ENCODE assay signal across 8 cellular contexts in the genomic region with DNA sequence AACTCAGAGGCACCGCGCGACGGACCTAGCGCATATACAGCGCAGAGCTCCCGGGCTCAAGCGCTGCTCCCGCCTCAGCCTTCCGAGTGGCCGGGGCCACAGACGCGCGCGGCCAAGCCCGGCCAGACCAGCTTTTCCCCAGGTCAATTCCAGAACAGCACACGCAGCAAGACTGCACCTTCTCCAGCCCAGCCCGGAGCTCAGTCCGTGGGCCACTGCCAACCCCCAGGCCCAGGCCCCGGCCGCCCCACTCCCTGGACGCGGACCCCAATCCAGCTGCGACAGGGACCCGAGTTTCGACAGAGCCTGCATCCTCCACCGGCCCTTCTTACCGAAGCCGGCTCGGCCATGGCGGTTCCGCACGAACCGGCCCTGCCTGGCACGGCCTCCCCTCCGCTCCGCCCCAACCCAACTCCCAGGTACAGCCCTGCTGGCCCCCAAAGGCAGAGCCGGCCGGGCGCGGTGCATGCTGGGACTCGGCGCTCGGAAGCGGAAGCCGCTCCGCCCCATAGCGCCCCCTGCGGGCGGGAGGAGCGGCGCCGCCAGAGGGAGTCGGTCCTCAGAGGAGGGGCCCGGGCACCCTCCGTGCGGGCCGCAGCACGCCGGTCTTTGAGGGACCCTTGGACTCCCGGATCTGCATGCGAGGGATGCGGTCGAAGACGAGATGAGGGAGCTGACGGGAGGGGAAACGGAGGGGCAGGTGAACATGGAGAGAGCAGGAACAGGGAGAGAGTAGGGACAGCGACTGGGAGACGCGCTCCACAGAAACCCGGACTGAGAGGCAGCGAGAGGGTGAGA. TPM values are rescaled to one million over a fixed set of nuclear protein-coding genes. Genes with fewer than 3 reads are reported as not detected.
DNase-seq lines count a peak whose midpoint lies in the region; ATAC-seq and TF ChIP-seq lines count a peak whose summit lies in the region.

ZNF425 (minus strand) TSS at position 461 of the 798 bp plus-strand sequence; CDS start at position 350, 111 bp downstream.

- H3K36me3 ChIP-seq in GM23338 (ENCODE audit: insufficient read depth): peaks cover 17% of the 10 kb centered on the region

- peaks cover 18% of the 10 kb centered on the region; the same call in 1 of the 2 replicates for H3F3A ChIP-seq in GM23338 (replicated peaks; ENCODE audit: low read depth)

- H3K9me3 Mint-ChIP-seq in GM23338: peaks cover 33% of the 10 kb centered on the region
- peaks cover 8% of the 10 kb centered on the region for H3K9me3 Mint-ChIP-seq in activated T-helper 2 cell treated with anti-CD3 and anti-CD28 coated beads, Interferon-gamma antibody, Interleukin-2, Interleukin-4, amounts not matched to agents 10 μg/mL and 5 μg/mL and 100 μg/mL, durations not matched to agents 14 hours and 24 hours and 36 hours
- H3K9me3 Mint-ChIP-seq in nephron progenitor cell: peaks cover 43% of the 10 kb centered on the region
- H3K9me3 Mint-ChIP-seq in stimulated activated naive CD8-positive, alpha-beta T cell treated with anti-CD3 and anti-CD28 coated beads, Interleukin-15, amount 100 ng/mL, for 72 hours: peaks cover 6 to 8% of the 10 kb centered on the region in 2 donors

- peaks cover 9% of the 10 kb centered on the region for H3K4me1 ChIP-seq in GM23338 (ENCODE audit: insufficient read depth)

- H3K36me3 Mint-ChIP-seq in GM23338 (ENCODE audit: low read depth) (peaks cover 71% of the 10 kb centered on the region), nephron progenitor cell (ENCODE audit: low read depth) (peaks cover 49% of the 10 kb centered on the region)
- H3K36me3 Mint-ChIP-seq in activated T-helper 2 cell treated with anti-CD3 and anti-CD28 coated beads, Interferon-gamma antibody, Interleukin-2, Interleukin-4, amounts not matched to agents 10 μg/mL and 5 μg/mL and 100 μg/mL, durations not matched to agents 14 hours and 24 hours and 36 hours (ENCODE audit: low read depth): peaks cover 37% of the 10 kb centered on the region

- peak; percentile 95 for DNase-seq in EL
- peak; percentile 95 for DNase-seq in GM23338 (ENCODE audit: low spot score)
- peak; percentile 75 to 79 for DNase-seq in Kasumi-1 (lab: John Stamatoyannopoulos, UW)
- DNase-seq in RPMI7951 (ENCODE audit: low read depth): peak; percentile 90
- DNase-seq in activated T-helper 2 cell treated with anti-CD3 and anti-CD28 coated beads, Interferon-gamma antibody, Interleukin-2, Interleukin-4, amounts not matched to agents 10 μg/mL and 5 μg/mL and 100 μg/mL, durations not matched to agents 14 hours and 24 hours and 36 hours (ENCODE audit: low spot score): peak; percentile 91
- peak; percentile 86 for DNase-seq in fibroblast of peridontal ligament (ENCODE audit: extremely low read depth)
- peak; percentile 95 for DNase-seq in nephron progenitor cell
- peak; percentile 95 for DNase-seq in stimulated activated naive CD8-positive, alpha-beta T cell treated with anti-CD3 and anti-CD28 coated beads, Interleukin-15, amount 100 ng/mL, for 72 hours

- H3K4me1 Mint-ChIP-seq in GM23338: peaks cover 18% of the 10 kb centered on the region
- peaks cover 19% of the 10 kb centered on the region for H3K4me1 Mint-ChIP-seq in activated T-helper 2 cell treated with anti-CD3 and anti-CD28 coated beads, Interferon-gamma antibody, Interleukin-2, Interleukin-4, amounts not matched to agents 10 μg/mL and 5 μg/mL and 100 μg/mL, durations not matched to agents 14 hours and 24 hours and 36 hours (ENCODE audit: low read depth)
- peaks cover 32% of the 10 kb centered on the region for H3K4me1 Mint-ChIP-seq in nephron progenitor cell
- peaks cover 27% of the 10 kb centered on the region for H3K4me1 Mint-ChIP-seq in stimulated activated naive CD8-positive, alpha-beta T cell treated with anti-CD3 and anti-CD28 coated beads, Interleukin-15, amount 100 ng/mL, for 72 hours

- H3K27me3 Mint-ChIP-seq in GM23338 (ENCODE audit: insufficient read depth, low read depth, poor library complexity) (peaks cover 21% of the 10 kb centered on the region), nephron progenitor cell (ENCODE audit: low read depth, poor library complexity) (peaks cover 3% of the 10 kb centered on the region)
- H3K27me3 Mint-ChIP-seq in activated T-helper 2 cell treated with anti-CD3 and anti-CD28 coated beads, Interferon-gamma antibody, Interleukin-2, Interleukin-4, amounts not matched to agents 10 μg/mL and 5 μg/mL and 100 μg/mL, durations not matched to agents 14 hours and 24 hours and 36 hours (ENCODE audit: low read depth): no peaks in the 10 kb centered on the region
- H3K27me3 Mint-ChIP-seq in stimulated activated naive CD8-positive, alpha-beta T cell treated with anti-CD3 and anti-CD28 coated beads, Interleukin-15, amount 100 ng/mL, for 72 hours: no peaks in the 10 kb centered on the region

- H3K27ac ChIP-seq in GM23338 (ENCODE audit: low read depth): peak within 1 kb of the TSS; percentile 99

- no peaks in the 10 kb centered on the region for H3K9me2 ChIP-seq in GM23338 (ENCODE audit: insufficient read depth)

- peak; percentile 89 for ATAC-seq in GM23338
- peak; percentile 92 for ATAC-seq in stimulated activated naive CD8-positive, alpha-beta T cell treated with anti-CD3 and anti-CD28 coated beads, Interleukin-15, amount 100 ng/mL, for 72 hours

- peak within 1 kb of the TSS; percentile 98 for H3K27ac Mint-ChIP-seq in GM23338
- peak within 1 kb of the TSS; percentile 100 for H3K27ac Mint-ChIP-seq in activated T-helper 2 cell treated with anti-CD3 and anti-CD28 coated beads, Interferon-gamma antibody, Interleukin-2, Interleukin-4, amounts not matched to agents 10 μg/mL and 5 μg/mL and 100 μg/mL, durations not matched to agents 14 hours and 24 hours and 36 hours
- H3K27ac Mint-ChIP-seq in nephron progenitor cell: peak within 1 kb of the TSS; percentile 98
- H3K27ac Mint-ChIP-seq in stimulated activated naive CD8-positive, alpha-beta T cell treated with anti-CD3 and anti-CD28 coated beads, Interleukin-15, amount 100 ng/mL, for 72 hours: peak within 1 kb of the TSS; percentile 98 to 99

- H3K4me3 ChIP-seq in GM23338: peak within 1 kb of the TSS; percentile 99

- no peaks in the 10 kb centered on the region for H3K27me3 ChIP-seq in GM23338 (ENCODE audit: insufficient read depth)

- H4K20me1 ChIP-seq in GM23338 (replicated peaks; ENCODE audit: insufficient read depth): 0 out of 2 replicates have a peak, but pooled peaks cover 5% of the 10 kb centered on the region

- peak within 1 kb of the TSS; percentile 60; the same call in 1 of the 2 replicates for H2AFZ ChIP-seq in GM23338

- intact Hi-C loops in activated T-helper 2 cell treated with anti-CD3 and anti-CD28 coated beads, Interferon-gamma antibody, Interleukin-2, Interleukin-4, amounts not matched to agents 10 μg/mL and 5 μg/mL and 100 μg/mL, durations not matched to agents 14 hours and 24 hours and 36 hours (cut with micrococcal nuclease): loop anchor here (1.0 to 5.0 kb wide), 7 partner anchors 35 to 501 kb away; partner anchors contain the start of genes PDIA4, ZNF282 and ZNF783

- peak; percentile 82 to 91 for TF ChIP-seq CTCF in GM23338 (conservative IDR thresholded peaks at IDR 0.05; ENCODE audit: low read depth in 2 of 2)
- TF ChIP-seq CTCF in nephron progenitor cell (IDR thresholded peaks at IDR 0.05): peak; percentile 91

- peaks cover 36% of the 10 kb centered on the region for H3K79me2 ChIP-seq in GM23338 (replicated peaks; ENCODE audit: insufficient read depth)

- H3K4me3 Mint-ChIP-seq in GM23338: peak within 1 kb of the TSS; percentile 96
- peak within 1 kb of the TSS; percentile 100 for H3K4me3 Mint-ChIP-seq in activated T-helper 2 cell treated with anti-CD3 and anti-CD28 coated beads, Interferon-gamma antibody, Interleukin-2, Interleukin-4, amounts not matched to agents 10 μg/mL and 5 μg/mL and 100 μg/mL, durations not matched to agents 14 hours and 24 hours and 36 hours (ENCODE audit: low read depth)
- peak within 1 kb of the TSS; percentile 94 for H3K4me3 Mint-ChIP-seq in nephron progenitor cell
- peak within 1 kb of the TSS; percentile 92 to 97 for H3K4me3 Mint-ChIP-seq in stimulated activated naive CD8-positive, alpha-beta T cell treated with anti-CD3 and anti-CD28 coated beads, Interleukin-15, amount 100 ng/mL, for 72 hours

- H3K4me2 ChIP-seq in GM23338: peak within 1 kb of the TSS; percentile 78

TF ChIP-seq in GM23338, 12 proteins besides CTCF, POLR2A, EP300 and RAD21 (continues in another document):
- TF ChIP-seq ZNF331 (CRISPR knock-in tag; IDR thresholded peaks at IDR 0.05; ENCODE audit: low read depth): no peak
- TF ChIP-seq, protein P1, sequence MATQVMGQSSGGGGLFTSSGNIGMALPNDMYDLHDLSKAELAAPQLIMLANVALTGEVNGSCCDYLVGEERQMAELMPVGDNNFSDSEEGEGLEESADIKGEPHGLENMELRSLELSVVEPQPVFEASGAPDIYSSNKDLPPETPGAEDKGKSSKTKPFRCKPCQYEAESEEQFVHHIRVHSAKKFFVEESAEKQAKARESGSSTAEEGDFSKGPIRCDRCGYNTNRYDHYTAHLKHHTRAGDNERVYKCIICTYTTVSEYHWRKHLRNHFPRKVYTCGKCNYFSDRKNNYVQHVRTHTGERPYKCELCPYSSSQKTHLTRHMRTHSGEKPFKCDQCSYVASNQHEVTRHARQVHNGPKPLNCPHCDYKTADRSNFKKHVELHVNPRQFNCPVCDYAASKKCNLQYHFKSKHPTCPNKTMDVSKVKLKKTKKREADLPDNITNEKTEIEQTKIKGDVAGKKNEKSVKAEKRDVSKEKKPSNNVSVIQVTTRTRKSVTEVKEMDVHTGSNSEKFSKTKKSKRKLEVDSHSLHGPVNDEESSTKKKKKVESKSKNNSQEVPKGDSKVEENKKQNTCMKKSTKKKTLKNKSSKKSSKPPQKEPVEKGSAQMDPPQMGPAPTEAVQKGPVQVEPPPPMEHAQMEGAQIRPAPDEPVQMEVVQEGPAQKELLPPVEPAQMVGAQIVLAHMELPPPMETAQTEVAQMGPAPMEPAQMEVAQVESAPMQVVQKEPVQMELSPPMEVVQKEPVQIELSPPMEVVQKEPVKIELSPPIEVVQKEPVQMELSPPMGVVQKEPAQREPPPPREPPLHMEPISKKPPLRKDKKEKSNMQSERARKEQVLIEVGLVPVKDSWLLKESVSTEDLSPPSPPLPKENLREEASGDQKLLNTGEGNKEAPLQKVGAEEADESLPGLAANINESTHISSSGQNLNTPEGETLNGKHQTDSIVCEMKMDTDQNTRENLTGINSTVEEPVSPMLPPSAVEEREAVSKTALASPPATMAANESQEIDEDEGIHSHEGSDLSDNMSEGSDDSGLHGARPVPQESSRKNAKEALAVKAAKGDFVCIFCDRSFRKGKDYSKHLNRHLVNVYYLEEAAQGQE (IDR thresholded peaks at IDR 0.05; ENCODE audit: unreplicated experiment): no peak
- peak; percentile 57; the same call in 1 of the 2 replicates for TF ChIP-seq CREB1 (CRISPR knock-in tag; IDR thresholded peaks at IDR 0.05; ENCODE audit: low read depth)
- TF ChIP-seq STAT1 (IDR thresholded peaks at IDR 0.05; ENCODE audit: unreplicated experiment): no peak
- TF ChIP-seq EZH2phosphoT487 (IDR thresholded peaks at IDR 0.05; ENCODE audit: unreplicated experiment): no peak

RNA-seq across cellular contexts. Expression of gene ZNF425, which starts in this region (rescaled TPM):
- 4.3 and 5.0 TPM in 2 replicates for total RNA-seq in GM23338 (2014; rRNA removed; shearing (Covaris generic))
- polyA plus RNA-seq in GM23338 (2016; fragmentation: Nextera tagmentation; extraction: Ambion mirVana): 3.0 and 4.3 TPM in 2 replicates
- 0.48 and 1.3 TPM in 2 replicates for total RNA-seq in RPMI7951 (2014; rRNA removed; shearing (Covaris generic))
- 0.39 and 1.0 TPM in 2 replicates for total RNA-seq in activated T-helper 2 cell treated with anti-CD3 and anti-CD28 coated beads, Interferon-gamma antibody, Interleukin-2, Interleukin-4, amounts not matched to agents 10 μg/mL and 5 μg/mL and 100 μg/mL, durations not matched to agents 14 hours and 24 hours and 36 hours

Comparison
In these comparisons a context has a peak if more than half of its experiments do, and no peak if none do; other contexts are left out.
1. Peak in every context shown above with its lines: DNase-seq, ATAC-seq, H3K4me3 ChIP-seq and H3K27ac ChIP-seq.